Comparison of ENCODE assay signal across 1 cellular context in the genomic region with DNA sequence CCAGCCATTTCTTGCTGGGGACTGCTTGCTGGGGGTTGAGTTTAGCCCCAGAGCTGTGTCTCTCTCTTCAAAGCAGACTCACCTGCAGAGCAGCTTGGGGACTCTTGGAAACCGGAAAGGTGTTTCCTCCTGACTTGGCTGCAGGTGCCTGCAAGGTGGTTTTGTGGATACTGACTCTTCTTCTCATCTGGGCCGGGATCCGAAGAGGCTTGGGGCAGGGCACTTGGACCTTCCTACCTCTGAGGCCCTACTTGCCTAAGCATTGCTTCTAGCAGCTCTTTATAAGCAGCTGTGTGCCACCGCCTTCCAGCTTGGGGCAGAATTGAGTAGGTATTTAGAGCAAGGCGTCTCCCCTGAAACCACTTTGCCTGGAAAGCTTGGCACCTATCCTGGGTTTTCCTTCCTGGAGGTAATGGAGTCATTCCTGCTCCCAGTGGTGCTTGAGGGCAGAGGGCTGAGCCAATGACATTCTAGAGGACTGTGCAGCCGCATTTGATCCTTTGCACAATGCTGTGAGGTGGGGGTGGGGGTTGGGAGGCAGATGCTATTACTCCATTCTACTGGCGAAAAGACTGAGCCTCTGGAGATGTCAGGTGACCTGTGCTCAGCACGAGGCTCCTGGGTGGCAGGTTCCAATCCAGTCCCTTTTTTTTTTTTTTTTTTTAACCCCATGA.
TF ChIP-seq lines count a peak whose summit lies in the region.

No MANE protein-coding gene starts in this region.

TF ChIP-seq in IMR-90, 13 proteins besides CTCF, POLR2A, EP300 and RAD21 (continued from another document):
- TF ChIP-seq MAZ (IDR thresholded peaks at IDR 0.05; ENCODE audit: borderline replicate concordance, low read depth, low read length) (no peak), CHD1 (IDR thresholded peaks at IDR 0.05; ENCODE audit: low read depth, low read length) (no peak), MXI1 (IDR thresholded peaks at IDR 0.05; ENCODE audit: borderline replicate concordance, low read depth, low read length) (no peak), CEBPB (IDR thresholded peaks at IDR 0.05; ENCODE audit: low read depth, low read length) (no peak), SMC3 (IDR thresholded peaks at IDR 0.05; ENCODE audit: low read depth, low read length) (no peak), RFX5 (IDR thresholded peaks at IDR 0.05; ENCODE audit: low read depth, low read length) (no peak), FOS (IDR thresholded peaks at IDR 0.05; ENCODE audit: low read depth, low read length) (no peak), NFE2L2 (IDR thresholded peaks at IDR 0.05; ENCODE audit: low read depth, low read length) (no peak), BHLHE40 (IDR thresholded peaks at IDR 0.05; ENCODE audit: low read depth, low read length) (no peak)
- TF ChIP-seq, protein P1, sequence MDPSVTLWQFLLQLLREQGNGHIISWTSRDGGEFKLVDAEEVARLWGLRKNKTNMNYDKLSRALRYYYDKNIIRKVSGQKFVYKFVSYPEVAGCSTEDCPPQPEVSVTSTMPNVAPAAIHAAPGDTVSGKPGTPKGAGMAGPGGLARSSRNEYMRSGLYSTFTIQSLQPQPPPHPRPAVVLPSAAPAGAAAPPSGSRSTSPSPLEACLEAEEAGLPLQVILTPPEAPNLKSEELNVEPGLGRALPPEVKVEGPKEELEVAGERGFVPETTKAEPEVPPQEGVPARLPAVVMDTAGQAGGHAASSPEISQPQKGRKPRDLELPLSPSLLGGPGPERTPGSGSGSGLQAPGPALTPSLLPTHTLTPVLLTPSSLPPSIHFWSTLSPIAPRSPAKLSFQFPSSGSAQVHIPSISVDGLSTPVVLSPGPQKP (IDR thresholded peaks at IDR 0.05; ENCODE audit: borderline replicate concordance, low read depth, low read length): no peak
- TF ChIP-seq, protein P2, sequence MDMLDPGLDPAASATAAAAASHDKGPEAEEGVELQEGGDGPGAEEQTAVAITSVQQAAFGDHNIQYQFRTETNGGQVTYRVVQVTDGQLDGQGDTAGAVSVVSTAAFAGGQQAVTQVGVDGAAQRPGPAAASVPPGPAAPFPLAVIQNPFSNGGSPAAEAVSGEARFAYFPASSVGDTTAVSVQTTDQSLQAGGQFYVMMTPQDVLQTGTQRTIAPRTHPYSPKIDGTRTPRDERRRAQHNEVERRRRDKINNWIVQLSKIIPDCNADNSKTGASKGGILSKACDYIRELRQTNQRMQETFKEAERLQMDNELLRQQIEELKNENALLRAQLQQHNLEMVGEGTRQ (IDR thresholded peaks at IDR 0.05; ENCODE audit: low read depth, low read length): no peak
TF ChIP-seq in IMR-90: peak in this region for 0.
